Comparison of ENCODE assay signal across 21 cellular contexts in genomic region chr15:56211960-56212550, GRCh38. TPM values are rescaled to one million over a fixed set of nuclear protein-coding genes. Genes with fewer than 3 reads are reported as not detected.
A peak's percentile ranks its signal among the peaks of the same experiment; 100 is the strongest.
DNase-seq lines count a peak whose midpoint lies in the region; ATAC-seq and TF ChIP-seq lines count a peak whose summit lies in the region.
"Had no signal": no experiment of that assay in that cellular context is flagged by ENCODE, and none has a peak within 500 bp of the region (broad histone marks: within the 10 kb centered on the region; RNA-seq: fewer than 3 reads in every experiment).

No MANE protein-coding gene starts in this region.

- H3K27ac Mint-ChIP-seq in CD4-positive, alpha-beta T cell, result peak overlapping the region; percentile 6
- no peak overlapping the region for H3K27ac Mint-ChIP-seq in endothelial cell (ENCODE audit: unreplicated experiment)
- no peak overlapping the region for H3K27ac Mint-ChIP-seq in natural killer cell
- H3K27ac Mint-ChIP-seq: B cell, HFFc6 had no signal

- no peak for ATAC-seq in SK-N-SH treated with all-trans-retinoic acid at 6 μM for 48 hours
- no peak for ATAC-seq in CD4-positive, alpha-beta T cell (ENCODE audit: poor library complexity)
- peak; percentile 48 for ATAC-seq in mucosa of descending colon
- no peak for ATAC-seq in natural killer cell

- H3K27me3 ChIP-seq in SK-N-SH (ENCODE audit: insufficient read depth), result no peaks in the 10 kb centered on the region
- no peaks in the 10 kb centered on the region for H3K27me3 ChIP-seq in CD4-positive, alpha-beta T cell (ENCODE audit: control insufficient read depth, insufficient read depth, low read length)
- H3K27me3 ChIP-seq: BLaER1 had no signal

- H3K36me3 Mint-ChIP-seq in CD4-positive, alpha-beta T cell (ENCODE audit: low read depth), result peaks cover 75% of the 10 kb centered on the region
- H3K36me3 Mint-ChIP-seq in endothelial cell (ENCODE audit: low read depth, unreplicated experiment), result peaks cover 14% of the 10 kb centered on the region
- no peaks in the 10 kb centered on the region for H3K36me3 Mint-ChIP-seq in natural killer cell

- peaks cover under 1% of the 10 kb centered on the region for H4K20me1 ChIP-seq in SK-N-SH (ENCODE audit: insufficient read depth)
- peaks cover 21% of the 10 kb centered on the region; the same call in 1 of the 2 replicates for H4K20me1 ChIP-seq in OCI-LY7 (ENCODE audit: insufficient read depth, low read length)

- H3K4me1 Mint-ChIP-seq in CD4-positive, alpha-beta T cell (ENCODE audit: low read depth), result peaks cover 59% of the 10 kb centered on the region
- H3K4me1 Mint-ChIP-seq in endothelial cell (ENCODE audit: unreplicated experiment) (peaks cover 3% of the 10 kb centered on the region), natural killer cell (peaks cover 49 to 54% of the 10 kb centered on the region in 2 donors)

- TF ChIP-seq CTCF in SK-N-SH (IDR thresholded peaks at IDR 0.05) (no peak), endothelial cell (IDR thresholded peaks at IDR 0.05; ENCODE audit: unreplicated experiment) (no peak), mucosa of descending colon (IDR thresholded peaks at IDR 0.05) (no peak), OCI-LY7 (conservative IDR thresholded peaks at IDR 0.05; ENCODE audit: low read length) (no peak), natural killer cell (IDR thresholded peaks at IDR 0.05) (no peak)
- no peak for TF ChIP-seq CTCF in CD4-positive, alpha-beta T cell (IDR thresholded peaks at IDR 0.05)

- no peak for TF ChIP-seq EP300 in SK-N-SH (IDR thresholded peaks at IDR 0.05; ENCODE audit: borderline replicate concordance in 1 of 2, low read depth in 1 of 2, low read length in 1 of 2)

- H3K9ac ChIP-seq in SK-N-SH, result no peak overlapping the region
- H3K9ac ChIP-seq: BLaER1 had no signal

- 97% methylated on average over 4 of the region's 4 CpGs for WGBS in SK-N-SH (ENCODE audit: low lambda C conversion rate)

- POLR2A ChIA-PET in SK-N-SH (lab: Yijun Ruan, JAX), result no interaction called here
- POLR2A ChIA-PET in CD4-positive, alpha-beta T cell (lab: Charles Lee), result no interaction called here
- POLR2A ChIA-PET in OCI-LY7 (lab: Charles Lee), result interaction anchor here (1.0 to 1.3 kb wide), 3 partner anchors 8 to 14 kb away, joined by 3 to 5 read pairs (median 4); no protein-coding TSS in a partner anchor

- no TSS peak for BruUV-seq in OCI-LY7 (replicated peaks; lab: Mats Ljungman, UMichigan)

- peaks cover 20% of the 10 kb centered on the region for H3F3A ChIP-seq in SK-N-SH (replicated peaks; ENCODE audit: insufficient read depth)

- peaks cover 13% of the 10 kb centered on the region for H3K9me3 Mint-ChIP-seq in CD4-positive, alpha-beta T cell
- H3K9me3 Mint-ChIP-seq in endothelial cell (ENCODE audit: unreplicated experiment) (no peaks in the 10 kb centered on the region), natural killer cell (no peaks in the 10 kb centered on the region)
- H3K9me3 Mint-ChIP-seq: HFFc6 had no signal

- H3K27me3 Mint-ChIP-seq in CD4-positive, alpha-beta T cell, result no peaks in the 10 kb centered on the region
- H3K27me3 Mint-ChIP-seq in endothelial cell (ENCODE audit: unreplicated experiment) (peaks cover 2% of the 10 kb centered on the region), natural killer cell (ENCODE audit: low read depth in 2 of 2) (no peaks in the 10 kb centered on the region)
- H3K27me3 Mint-ChIP-seq: B cell; CD4-positive, CD25-positive, alpha-beta regulatory T cell had no signal

- H3K79me2 ChIP-seq in SK-N-SH (ENCODE audit: insufficient read depth) (peaks cover 89% of the 10 kb centered on the region), OCI-LY7 (ENCODE audit: insufficient read depth, low read depth, low read length) (peaks cover 88% of the 10 kb centered on the region)

- CTCF ChIA-PET in SK-N-SH (lab: Yijun Ruan, JAX) (interaction anchor here (1.1 kb wide), 1 partner anchor 40 kb away, joined by 3 read pairs; no protein-coding TSS in a partner anchor), OCI-LY7 (lab: Charles Lee; ENCODE audit: unreplicated experiment) (interaction anchor here (0.5 kb wide), 1 partner anchor 33 kb away, joined by 5 read pairs; no protein-coding TSS in a partner anchor)
- CTCF ChIA-PET in CD4-positive, alpha-beta T cell (lab: Charles Lee), result interaction anchor here (1.2 kb wide), 1 partner anchor 32 kb away, joined by 3 read pairs; no protein-coding TSS in a partner anchor

- no peaks in the 10 kb centered on the region for H3K9me2 ChIP-seq in SK-N-SH
- no peaks in the 10 kb centered on the region for H3K9me2 ChIP-seq in OCI-LY7 (ENCODE audit: insufficient read depth, low read length)

- H2AFZ ChIP-seq in SK-N-SH (ENCODE audit: low read depth) (no peak overlapping the region), OCI-LY7 (ENCODE audit: low read length) (no peak overlapping the region)

- H3K4me1 ChIP-seq in SK-N-SH (ENCODE audit: control insufficient read depth in 1 of 2, insufficient read depth in 2 of 2, low read depth in 1 of 2, low read length in 1 of 2) (peaks cover 0 to 12% of the 10 kb centered on the region in 2 experiments; a peak in 3 of 4 replicates), mucosa of descending colon (ENCODE audit: low read depth) (no peaks in the 10 kb centered on the region), OCI-LY7 (ENCODE audit: insufficient read depth, low read length, poor library complexity, severe bottlenecking) (peaks cover 23% of the 10 kb centered on the region)
- H3K4me1 ChIP-seq: HAP-1 had no signal

- H3K36me3 ChIP-seq in SK-N-SH (replicated peaks in 1 of 2; ENCODE audit: control insufficient read depth in 1 of 2, insufficient read depth in 2 of 2, low read length in 1 of 2), result peaks cover 14 to 22% of the 10 kb centered on the region in 2 experiments
- no peaks in the 10 kb centered on the region for H3K36me3 ChIP-seq in mucosa of descending colon (ENCODE audit: low read depth)
- peaks cover 40% of the 10 kb centered on the region for H3K36me3 ChIP-seq in OCI-LY7 (ENCODE audit: insufficient read depth, low read length)
- H3K36me3 ChIP-seq: HAP-1 had no signal

- no peak for TF ChIP-seq RAD21 in SK-N-SH (IDR thresholded peaks at IDR 0.05; ENCODE audit: low read length)

- intact Hi-C loops in CD4-positive, alpha-beta T cell (cut with DNase I, micrococcal nuclease), result no loop called here
- intact Hi-C loops in mucosa of descending colon (cut with DNase I, micrococcal nuclease) (no loop called here), OCI-LY7 (cut with micrococcal nuclease; ENCODE audit: unreplicated experiment) (no loop called here), natural killer cell (cut with micrococcal nuclease) (no loop called here)

- H3K4me3 ChIP-seq in SK-N-SH (ENCODE audit: low read depth in 2 of 2, low read length in 1 of 2), result no peak overlapping the region; a peak in 1 of 4 replicates
- no peak overlapping the region for H3K4me3 ChIP-seq in mucosa of descending colon
- H3K4me3 ChIP-seq in OCI-LY7 (ENCODE audit: low read depth, low read length, poor library complexity, severe bottlenecking), result no peak overlapping the region
- H3K4me3 ChIP-seq: BLaER1, HAP-1 had no signal

- H3K4me2 ChIP-seq in SK-N-SH (no peak overlapping the region), OCI-LY7 (ENCODE audit: low read length) (no peak overlapping the region)
- H3K4me2 ChIP-seq: BLaER1 had no signal

- DNase-seq in SK-N-SH (no peak), endothelial cell (ENCODE audit: low spot score) (no peak), mucosa of descending colon (no peak), OCI-LY7 (ENCODE audit: low spot score) (no peak), natural killer cell (no peak), HT-29 (ENCODE audit: low spot score) (no peak)
- no peak for DNase-seq in CD4-positive, alpha-beta T cell
- DNase-seq: Calu3; CD4-positive, CD25-positive, alpha-beta regulatory T cell; COR-L47; DMS53; DMS79 treated with DMSO at 0.1 percent for 48 hours; GF-D8; GOT3; HFFc6 had no signal

- no peak overlapping the region for H3K27ac ChIP-seq in SK-N-SH (ENCODE audit: low read depth in 2 of 2, low read length in 1 of 2)
- H3K27ac ChIP-seq in CD4-positive, alpha-beta T cell (ENCODE audit: low read depth, low read length), result no peak overlapping the region
- H3K27ac ChIP-seq in OCI-LY7 (ENCODE audit: low read depth, low read length, poor library complexity, severe bottlenecking), result no peak overlapping the region
- H3K27ac ChIP-seq: 22Rv1, BLaER1, C4-2B had no signal

- peaks cover 8% of the 10 kb centered on the region; the same call in 1 of the 2 replicates for H3K9me3 ChIP-seq in SK-N-SH
- H3K9me3 ChIP-seq in CD4-positive, alpha-beta T cell (ENCODE audit: control insufficient read depth, low read length), result peaks cover 10% of the 10 kb centered on the region
- no peaks in the 10 kb centered on the region for H3K9me3 ChIP-seq in mucosa of descending colon
- H3K9me3 ChIP-seq in OCI-LY7 (ENCODE audit: low read length), result no peaks in the 10 kb centered on the region

- H3K4me3 Mint-ChIP-seq in CD4-positive, alpha-beta T cell, result no peak overlapping the region
- H3K4me3 Mint-ChIP-seq in endothelial cell (ENCODE audit: unreplicated experiment) (peak overlapping the region; percentile 6), natural killer cell (no peak overlapping the region)
- H3K4me3 Mint-ChIP-seq: B cell; CD4-positive, CD25-positive, alpha-beta regulatory T cell; HFFc6 had no signal

TF ChIP-seq in SK-N-SH treated with all-trans-retinoic acid at 6 μM for 48 hours, 23 proteins besides CTCF, POLR2A, EP300 and RAD21:
- TF ChIP-seq ZNF8 (CRISPR knock-in tag; IDR thresholded peaks at IDR 0.05) (peak; percentile 65; the same call in 1 of the 2 replicates), RARB (CRISPR knock-in tag; IDR thresholded peaks at IDR 0.05) (no peak)

TF ChIP-seq in SK-N-SH, 30 proteins besides CTCF, POLR2A, EP300 and RAD21 (continues in another document):
- TF ChIP-seq SIN3A (IDR thresholded peaks at IDR 0.05; ENCODE audit: borderline replicate concordance, low read depth, low read length), result no peak
- TF ChIP-seq TCF12 (IDR thresholded peaks at IDR 0.05), result no peak
- TF ChIP-seq YY1 (IDR thresholded peaks at IDR 0.05; ENCODE audit: low read depth), result no peak
- TF ChIP-seq NRF1 (IDR thresholded peaks at IDR 0.05; ENCODE audit: low read depth, low read length), result no peak
- TF ChIP-seq EZH2phosphoT487 (IDR thresholded peaks at IDR 0.05; ENCODE audit: borderline replicate concordance, low read depth), result no peak
- TF ChIP-seq MXI1 (IDR thresholded peaks at IDR 0.05; ENCODE audit: low read depth, low read length), result no peak

RNA-seq across cellular contexts. Expression of gene RFX7, which starts 31.6 kb away (rescaled TPM):
- polyA plus RNA-seq in SK-N-SH (2012; rRNA removed), result 2.7 and 3.5 TPM in 2 replicates
- 2.4 and 2.8 TPM in 2 replicates for polyA plus RNA-seq in SK-N-SH (2012; cell fraction: cytosol; rRNA removed)
- 6.6 and 13.1 TPM in 2 replicates for polyA plus RNA-seq in SK-N-SH (2012; cell fraction: nucleus; rRNA removed)
- 10 to 100 TPM; 22.5 to 23.6 TPM for total RNA-seq in CD4-positive, alpha-beta T cell
- total RNA-seq in endothelial cell (ENCODE audit: unreplicated experiment) (37.7 TPM), mucosa of descending colon (10 to 100 TPM; 12.0 to 12.9 (median 12.1) TPM), OCI-LY7 (2022) (33.2 and 33.9 TPM in 2 replicates), natural killer cell (10 to 100 TPM; 25.0 to 37.4 (median 33.8) TPM)
- 10.3 and 11.6 TPM in 2 replicates for total RNA-seq in OCI-LY7 (2014; rRNA removed; shearing (Covaris generic))
- total RNA-seq in HT-29 (2014; rRNA removed; shearing (Covaris generic)), result 3.2 and 3.5 TPM in 2 replicates
